In genomic region chr3:24500806-24501205, GRCh38 we compare ENCODE assay signal across 21 cellular contexts. TPM values are rescaled to one million over a fixed set of nuclear protein-coding genes. Genes with fewer than 3 reads are reported as not detected.
DNase-seq lines count a peak whose midpoint lies in the region; ATAC-seq, FAIRE-seq and TF ChIP-seq lines count a peak whose summit lies in the region.
"Had no signal": no experiment of that assay in that cellular context is flagged by ENCODE, and none has a peak within 500 bp of the region (broad histone marks: within the 10 kb centered on the region; RNA-seq: fewer than 3 reads in every experiment).

No MANE protein-coding gene starts in this region.

- TF ChIP-seq RAD21 in K562 (CRISPR knock-in tag; conservative IDR thresholded peaks at IDR 0.05 in 1 of 2, IDR thresholded peaks at IDR 0.05 in 1 of 2) = no peak

- no peak for TF ChIP-seq POLR2A in K562 (conservative IDR thresholded peaks at IDR 0.05)

- no peak overlapping the region for H3K9ac ChIP-seq in K562 (ENCODE audit: insufficient read depth in 1 of 2, low read depth in 2 of 2, low read length in 2 of 2)
- H3K9ac ChIP-seq: BLaER1, KMS-11 had no signal

- H3K36me3 ChIP-seq in K562 (ENCODE audit: control insufficient read depth, insufficient read depth, low read length) = no peaks in the 10 kb centered on the region
- H3K36me3 ChIP-seq: BLaER1 had no signal

- no peak overlapping the region for H3K4me3 ChIP-seq in K562
- H3K4me3 ChIP-seq: BLaER1, GM23338 had no signal

- intact Hi-C loops in K562 (cut with micrococcal nuclease) = no loop called here

- ATAC-seq in K562 (no peak), HG02759 (IDR thresholded peaks at IDR 0.05; ENCODE audit: unreplicated experiment) (no peak), HG03432 (IDR thresholded peaks at IDR 0.05; ENCODE audit: unreplicated experiment) (no peak)
- ATAC-seq in stimulated activated naive CD8-positive, alpha-beta T cell treated with anti-CD3 and anti-CD28 coated beads, Interleukin-15, Interleukin-2, amounts not matched to agents 100 U/mL and 50 U/mL, for 24 hours = no peak
- ATAC-seq: GM23338, HCT116 had no signal

- 65% methylated on average over 1 of the region's 1 CpG for WGBS in K562 (ENCODE audit: insufficient coverage, low coverage, missing lambda C conversion rate)

- H3K9me1 ChIP-seq in K562 (ENCODE audit: control insufficient read depth, insufficient read depth, low read length) = no peaks in the 10 kb centered on the region

- H3K27ac ChIP-seq in K562 (ENCODE audit: extremely low read depth, low read depth, low read length) (no peak overlapping the region), RWPE1 (no peak overlapping the region)
- H3K27ac ChIP-seq: BLaER1, KMS-11 had no signal

- H3K9me3 ChIP-seq in K562 (replicated peaks; ENCODE audit: control insufficient read depth, insufficient read depth, low read depth, low read length) = no peaks in the 10 kb centered on the region
- H3K9me3 ChIP-seq: Caco-2 had no signal

- no peak for FAIRE-seq in K562 (lab: Jason Lieb, UNC)
- FAIRE-seq: A204.1, D721Med, GM19239, H54 had no signal

- TF ChIP-seq CTCF in K562 (IDR thresholded peaks at IDR 0.05 in 2 of 3, conservative IDR thresholded peaks at IDR 0.05 in 1 of 3; ENCODE audit: insufficient read depth in 2 of 3, low read depth in 1 of 3, low read length in 3 of 3) (no peak), RWPE1 (conservative IDR thresholded peaks at IDR 0.05; ENCODE audit: low read depth) (no peak)

- no peaks in the 10 kb centered on the region for H3K79me2 ChIP-seq in K562 (ENCODE audit: control insufficient read depth, insufficient read depth, low read length)

- in situ Hi-C loops in K562 (cut with MboI) = no loop called here

- CTCF ChIA-PET in K562 (lab: Yijun Ruan, JAX; ENCODE audit: low intra/inter-chr PET ratio) (no interaction called here), RWPE1 (lab: Yijun Ruan, JAX) (interaction anchor here (0.5 kb wide), 1 partner anchor 237 kb away, joined by 3 read pairs; no protein-coding TSS in a partner anchor)

- H4K20me1 ChIP-seq in K562 (replicated peaks; ENCODE audit: control insufficient read depth, insufficient read depth, low read length) = no peaks in the 10 kb centered on the region
- H4K20me1 ChIP-seq: BLaER1 had no signal

- no peak for TF ChIP-seq EP300 in K562 (IDR thresholded peaks at IDR 0.05; ENCODE audit: low read length)

- no peak overlapping the region for H3K4me2 ChIP-seq in K562 (ENCODE audit: insufficient read depth, low read length)
- H3K4me2 ChIP-seq: BLaER1, GM23338, KMS-11 had no signal

- DNase-seq in CD1c-positive myeloid dendritic cell (ENCODE audit: extremely low spot score) = peak; percentile 76
- DNase-seq in LHCN-M2 (ENCODE audit: low read depth) = peak; percentile 24
- DNase-seq in K562 (ENCODE audit: extremely low read depth in 1 of 4, low spot score in 3 of 4) = no peak
- peak; percentile 52 for DNase-seq in iris pigment epithelial cell (ENCODE audit: low read depth)
- no peak for DNase-seq in stimulated activated naive CD8-positive, alpha-beta T cell treated with anti-CD3 and anti-CD28 coated beads, Interleukin-15, Interleukin-2, amounts not matched to agents 100 U/mL and 50 U/mL, for 24 hours
- DNase-seq in RWPE1 (ENCODE audit: low spot score) = no peak
- DNase-seq: Caco-2; CD4-positive, CD25-positive, alpha-beta regulatory T cell; DMS79; GDM1; HFFc6 had no signal

- peaks cover under 1 to 30% of the 10 kb centered on the region in 2 experiments; a peak in 3 of 5 replicates for H3K4me1 ChIP-seq in K562 (replicated peaks in 1 of 2; ENCODE audit: control insufficient read depth in 2 of 2, insufficient read depth in 2 of 2, low read length in 2 of 2)

- no peaks in the 10 kb centered on the region for H3K27me3 ChIP-seq in K562 (ENCODE audit: control insufficient read depth in 2 of 2, insufficient read depth in 2 of 2, low read length in 2 of 2)
- H3K27me3 ChIP-seq: BLaER1 had no signal

- POLR2A ChIA-PET in K562 (lab: Yijun Ruan, JAX) = interaction anchor here (0.9 kb wide), 1 partner anchor 20 kb away, joined by 3 read pairs; no protein-coding TSS in a partner anchor
- POLR2A ChIA-PET in RWPE1 (lab: Yijun Ruan, JAX; ENCODE audit: low non-redundant PET) = no interaction called here

- BruUV-seq in K562 (replicated peaks; lab: Mats Ljungman, UMichigan) = no TSS peak

- H2AFZ ChIP-seq in K562 (ENCODE audit: low read depth, low read length) = no peak overlapping the region
- H2AFZ ChIP-seq: GM23338 had no signal

TF ChIP-seq in K562, 482 proteins besides CTCF, POLR2A, EP300 and RAD21:
- TF ChIP-seq CEBPG (CRISPR knock-in tag; IDR thresholded peaks at IDR 0.05) (no peak), CEBPG (tag; conservative IDR thresholded peaks at IDR 0.05 in 1 of 2, IDR thresholded peaks at IDR 0.05 in 1 of 2) (peak; percentile 37 to 71; a peak in 3 of 4 replicates), ERF (CRISPR knock-in tag; IDR thresholded peaks at IDR 0.05) (no peak), CEBPB (tag; IDR thresholded peaks at IDR 0.05) (peak; percentile 29; the same call in 1 of the 2 replicates)

RNA-seq across cellular contexts. Expression of gene THRB, which starts 6.2 kb away (rescaled TPM):
- total RNA-seq in LHCN-M2 (2014; rRNA removed) = 2.6 and 4.4 TPM in 2 replicates
- 0.28 TPM for polyA plus RNA-seq in LHCN-M2 (2012)
- 30.5 and 37.3 TPM in 2 replicates for total RNA-seq in K562 (2011; cell fraction: chromatin; rRNA removed; ENCODE audit: low replicate concordance)
- 8.4 and 9.8 TPM in 2 replicates for total RNA-seq in K562 (2011; cell fraction: nucleolus; rRNA removed)
- 15.2 and 25.6 TPM in 2 replicates for total RNA-seq in K562 (2011; cell fraction: nucleoplasm; rRNA removed)
- 5.6 and 6.0 TPM in 2 replicates for total RNA-seq in K562 (2014; rRNA removed)
- 6.9 and 8.3 TPM in 2 replicates for total RNA-seq in K562 (2014; rRNA removed; fragmentation: Illumina TruSeq; extraction: Trizol)
- total RNA-seq in K562 (2015; rRNA removed; fragmentation: Illumina TruSeq; extraction: Trizol) = 7.0 and 7.2 TPM in 2 replicates
- total RNA-seq in K562 (2021) = 9.7 and 10.5 TPM in 2 replicates
- 11.0 and 14.9 TPM in 2 replicates for polyA plus RNA-seq in K562 (2011; rRNA removed)
- 5.1 and 6.0 TPM in 2 replicates for polyA plus RNA-seq in K562 (2011; cell fraction: cytosol; rRNA removed)
- polyA plus RNA-seq in K562 (2011; cell fraction: nucleus; rRNA removed) = 14.3 and 15.5 TPM in 2 replicates
- 5.7 and 5.9 TPM in 2 replicates for polyA plus RNA-seq in K562 (2012)
- polyA plus RNA-seq in K562 (2014; fragmentation: Illumina TruSeq; extraction: Trizol) = 7.1 and 9.0 TPM in 2 replicates
- 1 to 10 TPM; 1.7 to 3.0 TPM for polyA plus RNA-seq in K562 (2014; fragmentation: Nextera tagmentation; extraction: Ambion mirVana)
- 4.1 and 4.7 TPM in 2 replicates for polyA plus RNA-seq in K562 (2014; rRNA removed)
- polyA minus RNA-seq in K562 (2011; rRNA and poly(A)+ RNA removed) = 34.3 and 35.4 TPM in 2 replicates
- 6.6 and 11.8 TPM in 2 replicates for polyA minus RNA-seq in K562 (2011; cell fraction: cytosol; rRNA and poly(A)+ RNA removed)
- polyA minus RNA-seq in K562 (2011; cell fraction: nucleus; rRNA and poly(A)+ RNA removed) = 27.3 and 34.0 TPM in 2 replicates
- total RNA-seq: HFFc6 had no signal
- polyA plus RNA-seq: CD4-positive, CD25-positive, alpha-beta regulatory T cell had no signal

Comparison
In these comparisons a context has a peak if more than half of its experiments do, and no peak if none do; other contexts are left out.
1. DNase-seq: peak in CD1c-positive myeloid dendritic cell (single experiment), LHCN-M2 (single experiment) and iris pigment epithelial cell (single experiment); none in K562 (0 of 4), stimulated activated naive CD8-positive, alpha-beta T cell treated with anti-CD3 and anti-CD28 coated beads, Interleukin-15, Interleukin-2, amounts not matched to agents 100 U/mL and 50 U/mL, for 24 hours (single experiment) and RWPE1 (single experiment).